In genomic region chr4:121155893-121156292, GRCh38 we compare ENCODE assay signal across 10 cellular contexts. TPM values are rescaled to one million over a fixed set of nuclear protein-coding genes. Genes with fewer than 3 reads are reported as not detected.
DNase-seq lines count a peak whose midpoint lies in the region; ATAC-seq, FAIRE-seq and TF ChIP-seq lines count a peak whose summit lies in the region.
"Had no signal": no experiment of that assay in that cellular context is flagged by ENCODE, and none has a peak within 500 bp of the region (broad histone marks: within the 10 kb centered on the region; RNA-seq: fewer than 3 reads in every experiment).

No MANE protein-coding gene starts in this region.

- H3K4me3 ChIP-seq in A549 = peak overlapping the region; percentile 60

- TF ChIP-seq EP300 in A549 (IDR thresholded peaks at IDR 0.05) = no peak

- no peak for TF ChIP-seq CTCF in A549 (IDR thresholded peaks at IDR 0.05)
- no peak for TF ChIP-seq CTCF in activated CD8-positive, alpha-beta T cell treated with anti-CD3 and anti-CD28 coated beads for 36 hours (IDR thresholded peaks at IDR 0.05)

- TF ChIP-seq RAD21 in A549 (conservative IDR thresholded peaks at IDR 0.05 in 1 of 2, IDR thresholded peaks at IDR 0.05 in 1 of 2) = no peak

- H3K4me2 ChIP-seq in A549 = peak overlapping the region; percentile 93

- no peak overlapping the region for H3K27ac Mint-ChIP-seq in activated CD8-positive, alpha-beta T cell treated with anti-CD3 and anti-CD28 coated beads for 36 hours
- H3K27ac Mint-ChIP-seq in immature natural killer cell = peak overlapping the region in 3 of 6 donors; percentile 13 to 67 (median 40)

- H3K4me3 Mint-ChIP-seq in activated CD8-positive, alpha-beta T cell treated with anti-CD3 and anti-CD28 coated beads for 36 hours = peak overlapping the region; percentile 81
- H3K4me3 Mint-ChIP-seq in immature natural killer cell = peak overlapping the region; percentile 56 to 92 (median 67)

- FAIRE-seq in A549 (lab: Jason Lieb, UNC) = no peak

- H3K4me1 Mint-ChIP-seq in activated CD8-positive, alpha-beta T cell treated with anti-CD3 and anti-CD28 coated beads for 36 hours (ENCODE audit: low read depth) = peaks cover 56% of the 10 kb centered on the region
- peaks cover 46 to 57% of the 10 kb centered on the region in 2 donors for H3K4me1 Mint-ChIP-seq in immature natural killer cell

- DNase-seq in A549 (ENCODE audit: low read depth in 1 of 2, low spot score in 1 of 2) (peak; percentile 8 to 74), GM04504 (ENCODE audit: low read depth) (peak; percentile 79), immature natural killer cell (no peak)
- no peak for DNase-seq in activated CD8-positive, alpha-beta T cell treated with anti-CD3 and anti-CD28 coated beads for 36 hours
- no peak for DNase-seq in stimulated activated naive CD4-positive, alpha-beta T cell (lab: John Stamatoyannopoulos, UW)

- H3K27me3 Mint-ChIP-seq in activated CD8-positive, alpha-beta T cell treated with anti-CD3 and anti-CD28 coated beads for 36 hours = no peaks in the 10 kb centered on the region
- peaks cover 5 to 11% (median 6%) of the 10 kb centered on the region in 3 donors for H3K27me3 Mint-ChIP-seq in immature natural killer cell (ENCODE audit: low read depth in 3 of 3)

- TF ChIP-seq POLR2A in A549 (IDR thresholded peaks at IDR 0.05; ENCODE audit: low read length) = no peak

- no peaks in the 10 kb centered on the region for H3K9me3 Mint-ChIP-seq in activated CD8-positive, alpha-beta T cell treated with anti-CD3 and anti-CD28 coated beads for 36 hours
- H3K9me3 Mint-ChIP-seq in immature natural killer cell = no peaks in the 10 kb centered on the region

- POLR2A ChIA-PET in A549 (lab: Yijun Ruan, JAX) = no interaction called here
- POLR2A ChIA-PET in activated CD8-positive, alpha-beta T cell treated with anti-CD3 and anti-CD28 coated beads for 36 hours (lab: Charles Lee) = interaction anchor here (1.0 kb wide), 1 partner anchor 38 kb away, joined by 3 read pairs; no protein-coding TSS in a partner anchor

- H3K36me3 Mint-ChIP-seq in activated CD8-positive, alpha-beta T cell treated with anti-CD3 and anti-CD28 coated beads for 36 hours (ENCODE audit: low read depth) = peaks cover 7% of the 10 kb centered on the region
- no peaks in the 10 kb centered on the region for H3K36me3 Mint-ChIP-seq in immature natural killer cell

- intact Hi-C loops in activated CD8-positive, alpha-beta T cell treated with anti-CD3 and anti-CD28 coated beads for 36 hours (cut with micrococcal nuclease) = no loop called here

- 5% methylated on average over 3 of the region's 3 CpGs for WGBS in A549 (ENCODE audit: missing lambda C conversion rate)

- CTCF ChIA-PET in A549 (lab: Yijun Ruan, JAX) = interaction anchor here (0.9 kb wide), 1 partner anchor 541 kb away, joined by 3 read pairs; the partner anchor contains the start of gene ANXA5
- CTCF ChIA-PET in activated CD8-positive, alpha-beta T cell treated with anti-CD3 and anti-CD28 coated beads for 36 hours (lab: Charles Lee) = interaction anchor here (1.3 to 6.1 kb wide), 5 partner anchors 15 to 37 kb away, joined by 3 to 30 read pairs (median 4); no protein-coding TSS in a partner anchor

- peaks cover 12% of the 10 kb centered on the region; the same call in 2 of the 3 replicates for H3K4me1 ChIP-seq in A549
- H3K4me1 ChIP-seq: parathyroid adenoma had no signal

- H3K27ac ChIP-seq in A549 = peak overlapping the region; percentile 64 to 65
- H3K27ac ChIP-seq: parathyroid adenoma, vagina had no signal

- no peaks in the 10 kb centered on the region for H3K9me3 ChIP-seq in A549
- H3K9me3 ChIP-seq: vagina had no signal

- ATAC-seq in A549 (peak; percentile 63 to 77; a peak in 4 of 6 replicates), GM21515 (IDR thresholded peaks at IDR 0.05; ENCODE audit: unreplicated experiment) (no peak), HG03521 (IDR thresholded peaks at IDR 0.05; ENCODE audit: unreplicated experiment) (no peak), GM19324 (IDR thresholded peaks at IDR 0.05; ENCODE audit: low FRiP score, unreplicated experiment) (no peak)
- no peak for ATAC-seq in activated CD8-positive, alpha-beta T cell treated with anti-CD3 and anti-CD28 coated beads for 36 hours

TF ChIP-seq in A549, 52 proteins besides CTCF, POLR2A, EP300 and RAD21:
- TF ChIP-seq SREBF2 (IDR thresholded peaks at IDR 0.05) = no peak
- no peak for TF ChIP-seq CHD2 (IDR thresholded peaks at IDR 0.05; ENCODE audit: low read length, partially characterized antibody)
- no peak for TF ChIP-seq FOSB (CRISPR knock-in tag; IDR thresholded peaks at IDR 0.05)
- no peak for TF ChIP-seq JUNB (IDR thresholded peaks at IDR 0.05)
- TF ChIP-seq, protein P1, sequence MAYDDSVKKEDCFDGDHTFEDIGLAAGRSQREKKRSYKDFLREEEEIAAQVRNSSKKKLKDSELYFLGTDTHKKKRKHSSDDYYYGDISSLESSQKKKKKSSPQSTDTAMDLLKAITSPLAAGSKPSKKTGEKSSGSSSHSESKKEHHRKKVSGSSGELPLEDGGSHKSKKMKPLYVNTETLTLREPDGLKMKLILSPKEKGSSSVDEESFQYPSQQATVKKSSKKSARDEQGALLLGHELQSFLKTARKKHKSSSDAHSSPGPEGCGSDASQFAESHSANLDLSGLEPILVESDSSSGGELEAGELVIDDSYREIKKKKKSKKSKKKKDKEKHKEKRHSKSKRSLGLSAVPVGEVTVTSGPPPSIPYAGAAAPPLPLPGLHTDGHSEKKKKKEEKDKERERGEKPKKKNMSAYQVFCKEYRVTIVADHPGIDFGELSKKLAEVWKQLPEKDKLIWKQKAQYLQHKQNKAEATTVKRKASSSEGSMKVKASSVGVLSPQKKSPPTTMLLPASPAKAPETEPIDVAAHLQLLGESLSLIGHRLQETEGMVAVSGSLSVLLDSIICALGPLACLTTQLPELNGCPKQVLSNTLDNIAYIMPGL (CRISPR knock-in tag; IDR thresholded peaks at IDR 0.05; ENCODE audit: borderline replicate concordance) = no peak
- TF ChIP-seq HOXA7 (CRISPR knock-in tag; IDR thresholded peaks at IDR 0.05) = no peak
- peak; percentile 88 for TF ChIP-seq NFE2L2 (conservative IDR thresholded peaks at IDR 0.05; ENCODE audit: low read length)
- no peak for TF ChIP-seq HDAC2 (IDR thresholded peaks at IDR 0.05)
- no peak for TF ChIP-seq HOXB13 (CRISPR knock-in tag; IDR thresholded peaks at IDR 0.05; ENCODE audit: low read depth)
- no peak for TF ChIP-seq BHLHE40 (IDR thresholded peaks at IDR 0.05; ENCODE audit: low read depth, low read length)
- no peak for TF ChIP-seq HOXB5 (CRISPR knock-in tag; IDR thresholded peaks at IDR 0.05)
- TF ChIP-seq CBX8 (IDR thresholded peaks at IDR 0.05) = no peak
- no peak for TF ChIP-seq POLR2AphosphoS2 (conservative IDR thresholded peaks at IDR 0.05; ENCODE audit: low read length)
- TF ChIP-seq, protein P2, sequence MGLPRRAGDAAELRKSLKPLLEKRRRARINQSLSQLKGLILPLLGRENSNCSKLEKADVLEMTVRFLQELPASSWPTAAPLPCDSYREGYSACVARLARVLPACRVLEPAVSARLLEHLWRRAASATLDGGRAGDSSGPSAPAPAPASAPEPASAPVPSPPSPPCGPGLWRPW (IDR thresholded peaks at IDR 0.05) = no peak
- no peak for TF ChIP-seq ESRRA (IDR thresholded peaks at IDR 0.05; ENCODE audit: borderline replicate concordance, low read length)
- TF ChIP-seq FOSL2 (IDR thresholded peaks at IDR 0.05) = no peak
- peak; percentile 63 for TF ChIP-seq FOSL2 (CRISPR knock-in tag; IDR thresholded peaks at IDR 0.05)
- TF ChIP-seq MAZ (IDR thresholded peaks at IDR 0.05; ENCODE audit: borderline replicate concordance, low read depth, low read length) = no peak
- TF ChIP-seq CHD4 (IDR thresholded peaks at IDR 0.05; ENCODE audit: borderline replicate concordance) = no peak
- TF ChIP-seq MYC (IDR thresholded peaks at IDR 0.05; ENCODE audit: borderline replicate concordance, low read length) = no peak
- no peak for TF ChIP-seq E2F6 (IDR thresholded peaks at IDR 0.05; ENCODE audit: borderline replicate concordance, low read depth)
- TF ChIP-seq CEBPB (IDR thresholded peaks at IDR 0.05) = peak in 1 of 2 experiments; percentile 68; a peak in 2 of 4 replicates
- peak; percentile 69 for TF ChIP-seq MAFK (IDR thresholded peaks at IDR 0.05; ENCODE audit: partially characterized antibody)
- TF ChIP-seq CBX2 (IDR thresholded peaks at IDR 0.05; ENCODE audit: borderline replicate concordance, low read depth) = no peak
- TF ChIP-seq ZSCAN20 (CRISPR knock-in tag; IDR thresholded peaks at IDR 0.05) = no peak
- TF ChIP-seq JUN (IDR thresholded peaks at IDR 0.05) = no peak
- TF ChIP-seq KDM5A (IDR thresholded peaks at IDR 0.05) = no peak

RNA-seq across cellular contexts. Expression of gene TNIP3, which starts 8.2 kb away (rescaled TPM):
- polyA plus RNA-seq in A549 (2011; rRNA removed) (0.41 and 0.58 TPM in 2 replicates), A549 (2017; fragmentation: RNase III; extraction: RNeasy Plus Mini Kit Qiagen cat#74134 plus additional on column Dnase treatment) (0.25 to 0.46 TPM (median 0.38 TPM) in 3 replicates), immature natural killer cell (1 to 10 TPM in 1 of 3 donors, under 1 TPM in 1, not detected in 1; 1.00 to 1.3 TPM)
- polyA plus RNA-seq in A549 (2012; cell fraction: cytosol; rRNA removed) = 0.19 and 0.21 TPM in 2 replicates
- 0.07 TPM in 1 of 2 replicates, not detected in the other for polyA plus RNA-seq in A549 (2012; cell fraction: nucleus; rRNA removed)
- 0.29 TPM in 1 of 2 replicates, not detected in the other for polyA minus RNA-seq in A549 (2011; rRNA and poly(A)+ RNA removed)
- 1 to 10 TPM; 1.9 to 2.4 TPM for total RNA-seq in activated CD8-positive, alpha-beta T cell treated with anti-CD3 and anti-CD28 coated beads for 36 hours
- total RNA-seq: vagina had no signal

Comparison
In these comparisons a context has a peak if more than half of its experiments do, and no peak if none do; other contexts are left out.
1. ATAC-seq: peak in A549 (2 of 2); none in activated CD8-positive, alpha-beta T cell treated with anti-CD3 and anti-CD28 coated beads for 36 hours (single experiment), GM21515 (single experiment), HG03521 (single experiment) and GM19324 (single experiment).
2. DNase-seq: peak in A549 (2 of 2) and GM04504 (single experiment); none in activated CD8-positive, alpha-beta T cell treated with anti-CD3 and anti-CD28 coated beads for 36 hours (single experiment), immature natural killer cell (0 of 3) and stimulated activated naive CD4-positive, alpha-beta T cell (0 of 6).